In the genomic region with DNA sequence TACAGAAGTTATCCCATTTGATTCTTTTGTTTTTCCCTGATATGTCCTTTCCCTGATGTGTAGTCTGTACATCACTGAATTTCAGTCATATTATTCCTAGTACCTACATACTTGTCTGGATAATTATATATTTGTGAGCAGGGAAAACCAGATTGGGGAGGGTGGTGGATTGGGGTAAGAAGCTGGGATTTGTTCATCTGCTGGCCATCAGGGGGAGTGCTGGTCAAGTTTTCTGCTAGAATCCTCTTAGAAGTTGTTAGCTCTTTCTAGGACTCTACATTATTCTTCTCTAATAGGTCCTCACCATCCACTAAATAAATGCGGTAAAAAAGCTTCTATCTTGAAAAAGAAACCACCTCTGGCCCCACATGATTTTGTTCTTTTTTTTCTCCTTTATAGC, we compare ENCODE assay signal across 10 cellular contexts.
DNase-seq lines count a peak whose midpoint lies in the region; ATAC-seq and TF ChIP-seq lines count a peak whose summit lies in the region.
"Had no signal": no experiment of that assay in that cellular context is flagged by ENCODE, and none has a peak within 500 bp of the region (broad histone marks: within the 10 kb centered on the region; RNA-seq: fewer than 3 reads in every experiment).

No MANE protein-coding gene starts in this region.

- H3K9me3 Mint-ChIP-seq in activated CD8-positive, alpha-beta T cell treated with anti-CD3 and anti-CD28 coated beads, Interleukin-2, amount 10 ng/mL, durations not matched to agents 7 days and 5 days (ENCODE audit: insufficient read depth): no peaks in the 10 kb centered on the region
- peaks cover 8% of the 10 kb centered on the region for H3K9me3 Mint-ChIP-seq in stimulated activated memory B cell treated with anti-CD40 and anti-IgM and Interleukin-4, amounts not matched to agents 10 μg/mL and 1 μg/mL and 100 μg/mL, for 72 hours
- H3K9me3 Mint-ChIP-seq: CD8-positive, alpha-beta T cell had no signal

- DNase-seq in NCI-H2171 treated with DMSO at 0.1 percent for 48 hours (lab: John Stamatoyannopoulos, UW): peak; percentile 34
- DNase-seq in NCI-H2171 (lab: John Stamatoyannopoulos, UW): no peak
- peak; percentile 37 for DNase-seq in GM20000 (ENCODE audit: low spot score)
- DNase-seq in MG63: peak; percentile 0
- DNase-seq in activated CD8-positive, alpha-beta T cell treated with anti-CD3 and anti-CD28 coated beads, Interleukin-2, amount 10 ng/mL, durations not matched to agents 7 days and 5 days: peak; percentile 26
- DNase-seq in kidney epithelial cell (ENCODE audit: low read depth): peak; percentile 5

- H3K27me3 ChIP-seq in MG63 (no peaks in the 10 kb centered on the region), kidney epithelial cell (ENCODE audit: control insufficient read depth, insufficient read depth, low read length) (no peaks in the 10 kb centered on the region)

- H3K27me3 Mint-ChIP-seq in activated CD8-positive, alpha-beta T cell treated with anti-CD3 and anti-CD28 coated beads, Interleukin-2, amount 10 ng/mL, durations not matched to agents 7 days and 5 days (ENCODE audit: low read depth): peaks cover 2% of the 10 kb centered on the region
- H3K27me3 Mint-ChIP-seq in stimulated activated memory B cell treated with anti-CD40 and anti-IgM and Interleukin-4, amounts not matched to agents 10 μg/mL and 1 μg/mL and 100 μg/mL, for 72 hours: no peaks in the 10 kb centered on the region

- no peaks in the 10 kb centered on the region for H3K9me3 ChIP-seq in MG63

- H3K36me3 ChIP-seq in MG63 (no peaks in the 10 kb centered on the region), kidney epithelial cell (ENCODE audit: control insufficient read depth, insufficient read depth, low read length) (no peaks in the 10 kb centered on the region)

- no peak for ATAC-seq in activated CD8-positive, alpha-beta T cell treated with anti-CD3 and anti-CD28 coated beads, Interleukin-2, amount 10 ng/mL, durations not matched to agents 7 days and 5 days
- ATAC-seq in stimulated activated memory B cell treated with anti-CD40 and anti-IgM and Interleukin-4, amounts not matched to agents 10 μg/mL and 1 μg/mL and 100 μg/mL, for 72 hours: no peak
- ATAC-seq in GM21723 (IDR thresholded peaks at IDR 0.05; ENCODE audit: unreplicated experiment): no peak
- ATAC-seq: CD8-positive, alpha-beta T cell had no signal

- POLR2A ChIA-PET in activated CD8-positive, alpha-beta T cell treated with anti-CD3 and anti-CD28 coated beads, Interleukin-2, amount 10 ng/mL, durations not matched to agents 7 days and 5 days (lab: Charles Lee): no interaction called here

- H3K4me1 Mint-ChIP-seq in activated CD8-positive, alpha-beta T cell treated with anti-CD3 and anti-CD28 coated beads, Interleukin-2, amount 10 ng/mL, durations not matched to agents 7 days and 5 days (ENCODE audit: low read depth): no peaks in the 10 kb centered on the region
- H3K4me1 Mint-ChIP-seq in stimulated activated memory B cell treated with anti-CD40 and anti-IgM and Interleukin-4, amounts not matched to agents 10 μg/mL and 1 μg/mL and 100 μg/mL, for 72 hours: no peaks in the 10 kb centered on the region

- CTCF ChIA-PET in activated CD8-positive, alpha-beta T cell treated with anti-CD3 and anti-CD28 coated beads, Interleukin-2, amount 10 ng/mL, durations not matched to agents 7 days and 5 days (lab: Charles Lee): interaction anchor here (0.7 kb wide), 1 partner anchor 346 kb away, joined by 3 read pairs; no protein-coding TSS in a partner anchor

- peak; percentile 48 for TF ChIP-seq CTCF in GM20000 (IDR thresholded peaks at IDR 0.05; ENCODE audit: extremely low read depth, missing control alignments)
- TF ChIP-seq CTCF in kidney epithelial cell (IDR thresholded peaks at IDR 0.05; ENCODE audit: insufficient read depth, low read length, poor library complexity, severe bottlenecking): peak; percentile 60

- H3K4me3 ChIP-seq in MG63: no peak overlapping the region
- H3K4me3 ChIP-seq in kidney epithelial cell (ENCODE audit: low read depth, low read length): no peak overlapping the region
- H3K4me3 ChIP-seq: skin epidermis had no signal

- H3K4me3 Mint-ChIP-seq in activated CD8-positive, alpha-beta T cell treated with anti-CD3 and anti-CD28 coated beads, Interleukin-2, amount 10 ng/mL, durations not matched to agents 7 days and 5 days: no peak overlapping the region
- H3K4me3 Mint-ChIP-seq in stimulated activated memory B cell treated with anti-CD40 and anti-IgM and Interleukin-4, amounts not matched to agents 10 μg/mL and 1 μg/mL and 100 μg/mL, for 72 hours: no peak overlapping the region
- H3K4me3 Mint-ChIP-seq: CD8-positive, alpha-beta T cell had no signal

- no peak overlapping the region for H3K27ac Mint-ChIP-seq in activated CD8-positive, alpha-beta T cell treated with anti-CD3 and anti-CD28 coated beads, Interleukin-2, amount 10 ng/mL, durations not matched to agents 7 days and 5 days
- no peak overlapping the region for H3K27ac Mint-ChIP-seq in stimulated activated memory B cell treated with anti-CD40 and anti-IgM and Interleukin-4, amounts not matched to agents 10 μg/mL and 1 μg/mL and 100 μg/mL, for 72 hours
- H3K27ac Mint-ChIP-seq: CD8-positive, alpha-beta T cell had no signal

- H3K36me3 Mint-ChIP-seq in activated CD8-positive, alpha-beta T cell treated with anti-CD3 and anti-CD28 coated beads, Interleukin-2, amount 10 ng/mL, durations not matched to agents 7 days and 5 days (ENCODE audit: low read depth): no peaks in the 10 kb centered on the region
- H3K36me3 Mint-ChIP-seq in stimulated activated memory B cell treated with anti-CD40 and anti-IgM and Interleukin-4, amounts not matched to agents 10 μg/mL and 1 μg/mL and 100 μg/mL, for 72 hours: no peaks in the 10 kb centered on the region
- H3K36me3 Mint-ChIP-seq: CD8-positive, alpha-beta T cell had no signal
